8 cellular contexts compared by ENCODE assay signal in genomic region chr20:32574296-32575226, GRCh38. TPM values are rescaled to one million over a fixed set of nuclear protein-coding genes. Genes with fewer than 3 reads are reported as not detected.
DNase-seq lines count a peak whose midpoint lies in the region; ATAC-seq and TF ChIP-seq lines count a peak whose summit lies in the region.

No MANE protein-coding gene starts in this region.

- TF ChIP-seq CTCF in HFF-Myc (IDR thresholded peaks at IDR 0.05; ENCODE audit: low read depth, low read length, missing control alignments) = no peak
- TF ChIP-seq CTCF in WERI-Rb-1 (IDR thresholded peaks at IDR 0.05; ENCODE audit: low read depth, low read length) = no peak
- TF ChIP-seq CTCF in fibroblast of the aortic adventitia (IDR thresholded peaks at IDR 0.05; ENCODE audit: insufficient read depth, low read length) = no peak
- no peak for TF ChIP-seq CTCF in sigmoid colon (IDR thresholded peaks at IDR 0.05)

- peak overlapping the region; percentile 20; the same call in 1 of the 2 replicates for H3K27ac ChIP-seq in WERI-Rb-1
- H3K27ac ChIP-seq in sigmoid colon = peak overlapping the region in 1 of 4 donors; percentile 45

- no peak for TF ChIP-seq POLR2A in sigmoid colon (IDR thresholded peaks at IDR 0.05)

- H3K9me3 ChIP-seq in WERI-Rb-1 (ENCODE audit: severe bottlenecking) (no peaks in the 10 kb centered on the region), sigmoid colon (no peaks in the 10 kb centered on the region)

- 43 to 55% methylated on average over 34 of the region's 34 CpGs for WGBS in sigmoid colon, 2 donors

- H3K27me3 ChIP-seq in WERI-Rb-1 (ENCODE audit: insufficient read depth, low read depth, severe bottlenecking) (no peaks in the 10 kb centered on the region), sigmoid colon (no peaks in the 10 kb centered on the region)

- no peak for TF ChIP-seq EP300 in sigmoid colon (IDR thresholded peaks at IDR 0.05)

- DNase-seq in A172 (ENCODE audit: low spot score) (peak; percentile 79), HFF-Myc (ENCODE audit: extremely low read depth, low read depth) (peak; percentile 31), WERI-Rb-1 (no peak), fibroblast of the aortic adventitia (ENCODE audit: low read depth) (peak; percentile 83), sigmoid colon (no peak)
- peak; percentile 63 for DNase-seq in stimulated activated CD4-positive, alpha-beta T cell treated with anti-CD3 and anti-CD28 coated beads, Interleukin-1b, Interleukin-23, amount 100 ng/mL, for 48 hours

- peaks cover 0 to 14% (median 7%) of the 10 kb centered on the region in 4 donors for H3K4me1 ChIP-seq in sigmoid colon

- ATAC-seq in GM19395 (IDR thresholded peaks at IDR 0.05; ENCODE audit: unreplicated experiment) (no peak), GM18502 (IDR thresholded peaks at IDR 0.05; ENCODE audit: poor library complexity, unreplicated experiment) (no peak)

- H3K4me3 ChIP-seq in HFF-Myc (replicated peaks; ENCODE audit: low read depth, low read length) (no peak overlapping the region), WERI-Rb-1 (ENCODE audit: low read depth, low read length) (no peak overlapping the region), fibroblast of the aortic adventitia (ENCODE audit: low read depth, low read length) (no peak overlapping the region), sigmoid colon (no peak overlapping the region)

- intact Hi-C loops in sigmoid colon (cut with DNase I) = no loop called here

- no peaks in the 10 kb centered on the region; the same call in none of the 2 replicates for H3K36me3 ChIP-seq in WERI-Rb-1
- H3K36me3 ChIP-seq in sigmoid colon = no peaks in the 10 kb centered on the region

RNA-seq across cellular contexts. Expression of gene NOL4L, which starts 10.6 kb away (rescaled TPM):
- 17.8 and 34.3 TPM in 2 replicates for total RNA-seq in A172 (2014; rRNA removed; shearing (Covaris generic))
- total RNA-seq in fibroblast of the aortic adventitia (ENCODE audit: low replicate concordance) (4.5 and 5.8 TPM in 2 replicates), sigmoid colon (10 to 100 TPM in 3 of 4 donors, 1 to 10 TPM in 1; 9.2 to 23.8 (median 14.0) TPM)
- polyA plus RNA-seq in sigmoid colon = 10 to 100 TPM; 16.8 to 34.7 (median 21.9) TPM

Comparison
In these comparisons a context has a peak if more than half of its experiments do, and no peak if none do; other contexts are left out.
1. DNase-seq: peak in A172 (single experiment), HFF-Myc (single experiment), fibroblast of the aortic adventitia (single experiment) and stimulated activated CD4-positive, alpha-beta T cell treated with anti-CD3 and anti-CD28 coated beads, Interleukin-1b, Interleukin-23, amount 100 ng/mL, for 48 hours (single experiment); none in WERI-Rb-1 (single experiment) and sigmoid colon (single experiment).